26 cellular contexts compared by ENCODE assay signal in the genomic region with DNA sequence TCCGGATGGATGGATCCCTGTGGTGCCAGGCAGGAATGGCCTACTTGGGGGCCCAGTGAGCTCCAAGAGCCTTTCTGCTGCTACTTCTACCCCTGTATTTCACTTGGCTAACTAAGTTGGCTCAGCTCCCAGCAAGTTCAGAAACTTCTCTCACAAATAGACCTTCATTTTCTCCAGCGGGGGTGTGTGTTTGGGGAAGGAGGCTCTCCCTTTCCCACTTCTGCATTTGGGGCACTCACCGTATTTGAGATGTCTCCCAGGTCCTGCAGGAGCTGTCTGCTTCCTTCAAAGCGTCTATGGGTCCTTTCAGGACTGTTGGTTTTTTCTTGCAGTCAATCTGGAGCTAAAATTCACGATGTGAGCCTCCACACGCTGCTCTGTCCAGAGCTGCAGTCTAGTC.
"Had no signal": no experiment of that assay in that cellular context is flagged by ENCODE, and none has a peak within 500 bp of the region (broad histone marks: within the 10 kb centered on the region; RNA-seq: fewer than 3 reads in every experiment).

No MANE protein-coding gene starts in this region.

- H3K4me1 Mint-ChIP-seq: natural killer cell; nephron; neural progenitor cell; stimulated activated effector memory CD8-positive, alpha-beta T cell treated with anti-CD3 and anti-CD28 coated beads, Interleukin-12 subunit alpha, Interleukin-12 subunit beta, amount 100 ng/mL, for 72 hours; stimulated activated naive B cell treated with anti-CD40 and anti-IgM and Interleukin-4, amounts not matched to agents 10 μg/mL and 1 μg/mL and 100 μg/mL, for 72 hours had no signal

- H3K4me3 Mint-ChIP-seq: natural killer cell; nephron; neural progenitor cell; stimulated activated effector memory CD8-positive, alpha-beta T cell treated with anti-CD3 and anti-CD28 coated beads, Interleukin-12 subunit alpha, Interleukin-12 subunit beta, amount 100 ng/mL, for 72 hours; stimulated activated naive B cell treated with anti-CD40 and anti-IgM and Interleukin-4, amounts not matched to agents 10 μg/mL and 1 μg/mL and 100 μg/mL, for 72 hours; stimulated activated naive CD8-positive, alpha-beta T cell treated with anti-CD3 and anti-CD28 coated beads, Interleukin-15, Interleukin-2, amounts not matched to agents 100 ng/mL and 50 ng/mL, for 24 hours had no signal

- H2AFZ ChIP-seq: neural progenitor cell, parathyroid adenoma had no signal

- H3K4me3 ChIP-seq: neural progenitor cell, ovary, psoas muscle, right lobe of liver, sigmoid colon, stomach, thoracic aorta, thyroid gland, tibial nerve, upper lobe of left lung, vagina had no signal

- DNase-seq: natural killer cell; occipital lobe; ovary; psoas muscle; right cardiac atrium; right lobe of liver; sigmoid colon; stimulated activated CD4-positive, alpha-beta T cell treated with anti-CD3 and anti-CD28 coated beads, Interleukin-15, amount 100 ng/mL, for 24 hours; stimulated activated CD4-positive, alpha-beta T cell treated with anti-CD3 and anti-CD28 coated beads, Interleukin-2, amount 100 ng/mL, for 24 hours; stimulated activated CD4-positive, alpha-beta T cell treated with anti-CD3 and anti-CD28 coated beads, Interleukin-2, amount 100 ng/mL, for 48 hours; stimulated activated CD4-positive, alpha-beta T cell treated with anti-CD3 and anti-CD28 coated beads, Interleukin-4, amount 100 ng/mL, for 24 hours; stimulated activated naive B cell treated with anti-CD40 and anti-IgM and Interleukin-4, amounts not matched to agents 10 μg/mL and 1 μg/mL and 100 μg/mL, for 72 hours; stimulated activated naive CD4-positive, alpha-beta T cell treated with Interleukin-2 at 50 U/mL for 16 hours; stomach; trophoblast cell; upper lobe of left lung had no signal

- H3K36me3 Mint-ChIP-seq: natural killer cell; neural progenitor cell; stimulated activated effector memory CD8-positive, alpha-beta T cell treated with anti-CD3 and anti-CD28 coated beads, Interleukin-12 subunit alpha, Interleukin-12 subunit beta, amount 100 ng/mL, for 72 hours; stimulated activated naive B cell treated with anti-CD40 and anti-IgM and Interleukin-4, amounts not matched to agents 10 μg/mL and 1 μg/mL and 100 μg/mL, for 72 hours had no signal

- H3K9me3 ChIP-seq: ovary, psoas muscle, right lobe of liver, sigmoid colon, stomach, thoracic aorta, thyroid gland, tibial nerve, upper lobe of left lung, vagina had no signal

- H3K27ac ChIP-seq: neural progenitor cell, ovary, parathyroid adenoma, psoas muscle, right lobe of liver, sigmoid colon, stomach, thoracic aorta, thyroid gland, tibial nerve, upper lobe of left lung, vagina had no signal

- H3K27ac Mint-ChIP-seq: natural killer cell; nephron; neural progenitor cell; progenitor cell of endocrine pancreas; stimulated activated effector memory CD8-positive, alpha-beta T cell treated with anti-CD3 and anti-CD28 coated beads, Interleukin-12 subunit alpha, Interleukin-12 subunit beta, amount 100 ng/mL, for 72 hours; stimulated activated naive B cell treated with anti-CD40 and anti-IgM and Interleukin-4, amounts not matched to agents 10 μg/mL and 1 μg/mL and 100 μg/mL, for 72 hours; stimulated activated naive CD8-positive, alpha-beta T cell treated with anti-CD3 and anti-CD28 coated beads, Interleukin-15, Interleukin-2, amounts not matched to agents 100 ng/mL and 50 ng/mL, for 24 hours had no signal

- H3K9me3 Mint-ChIP-seq: stimulated activated naive CD8-positive, alpha-beta T cell treated with anti-CD3 and anti-CD28 coated beads, Interleukin-15, Interleukin-2, amounts not matched to agents 100 ng/mL and 50 ng/mL, for 24 hours had no signal

- ATAC-seq: natural killer cell; psoas muscle; right cardiac atrium; right lobe of liver; stimulated activated effector memory CD8-positive, alpha-beta T cell treated with anti-CD3 and anti-CD28 coated beads, Interleukin-12 subunit alpha, Interleukin-12 subunit beta, amount 100 ng/mL, for 72 hours; stimulated activated naive B cell treated with anti-CD40 and anti-IgM and Interleukin-4, amounts not matched to agents 10 μg/mL and 1 μg/mL and 100 μg/mL, for 72 hours had no signal

- H3K27me3 ChIP-seq: neural progenitor cell, ovary, right lobe of liver, sigmoid colon, stomach, thyroid gland, tibial nerve, upper lobe of left lung, vagina had no signal

- H3K4me2 ChIP-seq: neural progenitor cell had no signal

- H3K9ac ChIP-seq: neural progenitor cell, parathyroid adenoma had no signal

- H3K4me1 ChIP-seq: neural progenitor cell, parathyroid adenoma, psoas muscle, right lobe of liver, sigmoid colon, stomach, thyroid gland, tibial nerve, upper lobe of left lung, vagina had no signal

- H3K79me2 ChIP-seq: parathyroid adenoma had no signal

- H3K36me3 ChIP-seq: neural progenitor cell, ovary, right lobe of liver, sigmoid colon, stomach, thoracic aorta, thyroid gland, tibial nerve, upper lobe of left lung, vagina had no signal

- H3K27me3 Mint-ChIP-seq: progenitor cell of endocrine pancreas; stimulated activated naive B cell treated with anti-CD40 and anti-IgM and Interleukin-4, amounts not matched to agents 10 μg/mL and 1 μg/mL and 100 μg/mL, for 72 hours; stimulated activated naive CD8-positive, alpha-beta T cell treated with anti-CD3 and anti-CD28 coated beads, Interleukin-15, Interleukin-2, amounts not matched to agents 100 ng/mL and 50 ng/mL, for 24 hours had no signal
